ENCODE assay signal across 1 cellular context in genomic region chr1:1171551-1172340, GRCh38.
TF ChIP-seq lines count a peak whose summit lies in the region.

No MANE protein-coding gene starts in this region.

TF ChIP-seq in GM23338, 12 proteins besides CTCF, POLR2A, EP300 and RAD21 (continued from another document):
- no peak for TF ChIP-seq ZNF462 (CRISPR knock-in tag; IDR thresholded peaks at IDR 0.05)
- no peak for TF ChIP-seq STAT1 (IDR thresholded peaks at IDR 0.05; ENCODE audit: unreplicated experiment)
- no peak for TF ChIP-seq REST (IDR thresholded peaks at IDR 0.05; ENCODE audit: unreplicated experiment)
- TF ChIP-seq ETS1 (IDR thresholded peaks at IDR 0.05) = no peak
- no peak for TF ChIP-seq EZH2 (IDR thresholded peaks at IDR 0.05; ENCODE audit: low read depth, unreplicated experiment)
- no peak for TF ChIP-seq JUNB (IDR thresholded peaks at IDR 0.05; ENCODE audit: unreplicated experiment)
- TF ChIP-seq POLR2AphosphoS5 (IDR thresholded peaks at IDR 0.05; ENCODE audit: low read depth) = no peak
- no peak for TF ChIP-seq ZNF331 (CRISPR knock-in tag; IDR thresholded peaks at IDR 0.05; ENCODE audit: low read depth)
- TF ChIP-seq CREB1 (CRISPR knock-in tag; IDR thresholded peaks at IDR 0.05; ENCODE audit: low read depth) = no peak
